In genomic region chr1:228180271-228180987, GRCh38 we compare ENCODE assay signal across 10 cellular contexts. TPM values are rescaled to one million over a fixed set of nuclear protein-coding genes. Genes with fewer than 3 reads are reported as not detected.
DNase-seq lines count a peak whose midpoint lies in the region; ATAC-seq, FAIRE-seq and TF ChIP-seq lines count a peak whose summit lies in the region.
"Had no signal": no experiment of that assay in that cellular context is flagged by ENCODE, and none has a peak within 500 bp of the region (broad histone marks: within the 10 kb centered on the region; RNA-seq: fewer than 3 reads in every experiment).

No MANE protein-coding gene starts in this region.

- peak; percentile 22 for TF ChIP-seq CTCF in AG09309 (IDR thresholded peaks at IDR 0.05; ENCODE audit: control insufficient read depth, insufficient read depth, low read depth, low read length, missing control alignments)
- peak; percentile 33; the same call in 1 of the 2 replicates for TF ChIP-seq CTCF in GM12875 (IDR thresholded peaks at IDR 0.05; ENCODE audit: borderline replicate concordance, insufficient read depth, low read depth, low read length)
- TF ChIP-seq CTCF in SU-DHL-6 (IDR thresholded peaks at IDR 0.05; ENCODE audit: insufficient read depth, low read length, poor library complexity, severe bottlenecking): peak; percentile 24

- no peak overlapping the region for H3K27ac ChIP-seq in SU-DHL-6 (ENCODE audit: low read depth, low read length)

- FAIRE-seq in urothelium cell line (lab: Jason Lieb, UNC): no peak

- H4K20me1 ChIP-seq in SU-DHL-6 (ENCODE audit: low read depth, low read length): no peaks in the 10 kb centered on the region

- no peak overlapping the region for H3K9ac ChIP-seq in SU-DHL-6 (ENCODE audit: low read length)

- no peaks in the 10 kb centered on the region for H3K36me3 ChIP-seq in SU-DHL-6 (ENCODE audit: low read length)

- no peaks in the 10 kb centered on the region for H3K79me2 ChIP-seq in SU-DHL-6 (ENCODE audit: insufficient read depth, low read length)

- H3K9me3 ChIP-seq in SU-DHL-6 (ENCODE audit: insufficient read depth, low read length): no peaks in the 10 kb centered on the region

- H3K9me2 ChIP-seq in SU-DHL-6 (replicated peaks; ENCODE audit: insufficient read depth, low read length): no peaks in the 10 kb centered on the region

- no peaks in the 10 kb centered on the region for H3F3A ChIP-seq in SU-DHL-6 (ENCODE audit: insufficient read depth)

- H2AFZ ChIP-seq in SU-DHL-6 (ENCODE audit: low read depth, low read length, severe bottlenecking): no peak overlapping the region

- H3K4me3 ChIP-seq in AG09309 (ENCODE audit: control insufficient read depth, low read depth, low read length) (no peak overlapping the region), GM12875 (ENCODE audit: low read depth, low read length) (no peak overlapping the region), SU-DHL-6 (ENCODE audit: insufficient read depth, low read length, poor library complexity, severe bottlenecking) (no peak overlapping the region)

- H3K4me2 ChIP-seq in SU-DHL-6 (ENCODE audit: low read depth, low read length, poor library complexity, severe bottlenecking): no peak overlapping the region

- H3K27me3 ChIP-seq in SU-DHL-6 (ENCODE audit: low read length): no peaks in the 10 kb centered on the region

- ATAC-seq in left lobe of liver (peak; percentile 27), HG02759 (IDR thresholded peaks at IDR 0.05; ENCODE audit: unreplicated experiment) (no peak)

- DNase-seq in AG09309 (ENCODE audit: low read depth) (no peak), left lobe of liver (ENCODE audit: low spot score) (no peak), SHP77 treated with DMSO at 0.1 percent for 48 hours (lab: John Stamatoyannopoulos, UW) (no peak), urothelium cell line (ENCODE audit: low spot score) (no peak), glomerular visceral epithelial cell (ENCODE audit: extremely low spot score) (no peak)
- DNase-seq: EL, NCI-H2171 had no signal

RNA-seq across cellular contexts. Expression of gene IBA57, which starts 14.8 kb away (rescaled TPM):
- total RNA-seq in left lobe of liver: 9.8 TPM

RNA-seq across cellular contexts. Expression of gene OBSCN, which starts 27.4 kb away (rescaled TPM):
- total RNA-seq in left lobe of liver: 3.1 TPM

RNA-seq across cellular contexts. Expression of gene GJC2, which starts 30.7 kb away (rescaled TPM):
- 0.50 TPM for total RNA-seq in left lobe of liver

RNA-seq across cellular contexts. Expression of gene GUK1, which starts 40.4 kb away (rescaled TPM):
- 128 TPM for total RNA-seq in left lobe of liver
